ENCODE assay signal across 10 cellular contexts in the genomic region with DNA sequence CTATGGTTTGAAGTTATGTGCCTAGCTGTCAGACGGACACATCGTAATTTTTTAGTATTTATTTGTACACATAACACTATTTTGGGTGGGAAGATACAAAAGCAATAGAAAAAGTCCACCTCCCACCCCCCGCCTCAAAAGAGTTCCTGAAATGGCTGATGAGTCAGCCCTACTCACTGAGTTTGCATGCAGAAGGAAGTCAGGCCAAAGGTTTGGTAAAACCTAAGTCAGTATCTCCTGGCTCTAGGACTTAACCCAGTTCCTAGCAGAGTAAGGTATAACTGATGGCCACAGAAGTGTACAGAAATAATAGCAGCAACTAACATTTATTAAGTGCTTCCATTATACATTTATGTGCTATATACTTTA. TPM values are rescaled to one million over a fixed set of nuclear protein-coding genes. Genes with fewer than 3 reads are reported as not detected.
DNase-seq lines count a peak whose midpoint lies in the region; ATAC-seq lines count a peak whose summit lies in the region.
"Had no signal": no experiment of that assay in that cellular context is flagged by ENCODE, and none has a peak within 500 bp of the region (broad histone marks: within the 10 kb centered on the region; RNA-seq: fewer than 3 reads in every experiment).

No MANE protein-coding gene starts in this region.

- DNase-seq in T-helper 1 cell (no peak), HT1080 (ENCODE audit: low read depth) (peak; percentile 58), right cardiac atrium (no peak)
- DNase-seq in naive thymus-derived CD8-positive, alpha-beta T cell: no peak
- no peak for DNase-seq in activated effector memory CD4-positive, alpha-beta T cell treated with Interleukin-2 at 50 U/mL for 16 hours
- DNase-seq in stimulated activated CD8-positive, alpha-beta memory T cell treated with anti-CD3 and anti-CD28 coated beads, Interleukin-4, amount 100 ng/mL, for 48 hours: no peak

- H3K9me3 ChIP-seq in right cardiac atrium (ENCODE audit: control insufficient read depth, low read length): no peaks in the 10 kb centered on the region
- H3K9me3 ChIP-seq: esophagus muscularis mucosa had no signal

- H3K27me3 ChIP-seq in right cardiac atrium (ENCODE audit: control insufficient read depth, insufficient read depth): no peaks in the 10 kb centered on the region
- H3K27me3 ChIP-seq: esophagus muscularis mucosa had no signal

- peak overlapping the region; percentile 81 for H3K27ac Mint-ChIP-seq in T-helper 1 cell treated with Interleukin-12 subunit alpha and Interleukin-12 subunit beta and Interleukin-4 antibody, amounts not matched to agents 30 μg/mL and 1 μg/mL, for 36 hours
- peak overlapping the region; percentile 24 for H3K27ac Mint-ChIP-seq in activated naive CD8-positive, alpha-beta T cell
- H3K27ac Mint-ChIP-seq in naive thymus-derived CD8-positive, alpha-beta T cell: peak overlapping the region in 5 of 10 donors; percentile 19 to 86 (median 52)

- no peak overlapping the region for H3K4me3 ChIP-seq in right cardiac atrium (ENCODE audit: low read length)
- H3K4me3 ChIP-seq: esophagus muscularis mucosa, SK-N-MC had no signal

- intact Hi-C loops in right cardiac atrium (cut with DNase I): loop anchor here in 2 of 4 donors (10.0 kb wide), 1 partner anchor 120 kb away; a partner anchor contains a TSS

- 84% methylated on average over 3 of the region's 3 CpGs for WGBS in right cardiac atrium

- H3K4me1 ChIP-seq in right cardiac atrium (ENCODE audit: control insufficient read depth, insufficient read depth, low read length): peaks cover 2% of the 10 kb centered on the region

- H3K27ac ChIP-seq in right cardiac atrium (ENCODE audit: low read length): no peak overlapping the region
- H3K27ac ChIP-seq: esophagus muscularis mucosa, SK-N-MC had no signal

- ATAC-seq in naive thymus-derived CD8-positive, alpha-beta T cell: no peak
- ATAC-seq in right cardiac atrium: no peak

- H3K27me3 Mint-ChIP-seq in T-helper 1 cell treated with Interleukin-12 subunit alpha and Interleukin-12 subunit beta and Interleukin-4 antibody, amounts not matched to agents 30 μg/mL and 1 μg/mL, for 36 hours (ENCODE audit: low read depth): no peaks in the 10 kb centered on the region
- no peaks in the 10 kb centered on the region for H3K27me3 Mint-ChIP-seq in activated naive CD8-positive, alpha-beta T cell
- no peaks in the 10 kb centered on the region for H3K27me3 Mint-ChIP-seq in naive thymus-derived CD8-positive, alpha-beta T cell

- H3K4me3 Mint-ChIP-seq in T-helper 1 cell treated with Interleukin-12 subunit alpha and Interleukin-12 subunit beta and Interleukin-4 antibody, amounts not matched to agents 30 μg/mL and 1 μg/mL, for 36 hours: peak overlapping the region; percentile 8
- H3K4me3 Mint-ChIP-seq in activated naive CD8-positive, alpha-beta T cell: peak overlapping the region; percentile 72
- peak overlapping the region in 6 of 10 donors; percentile 8 to 59 (median 26) for H3K4me3 Mint-ChIP-seq in naive thymus-derived CD8-positive, alpha-beta T cell

- H3K4me1 Mint-ChIP-seq in T-helper 1 cell treated with Interleukin-12 subunit alpha and Interleukin-12 subunit beta and Interleukin-4 antibody, amounts not matched to agents 30 μg/mL and 1 μg/mL, for 36 hours (ENCODE audit: low read depth): peaks cover 34% of the 10 kb centered on the region
- H3K4me1 Mint-ChIP-seq in activated naive CD8-positive, alpha-beta T cell (ENCODE audit: low read depth): peaks cover 47% of the 10 kb centered on the region
- peaks cover 22 to 45% (median 42%) of the 10 kb centered on the region in 4 donors for H3K4me1 Mint-ChIP-seq in naive thymus-derived CD8-positive, alpha-beta T cell

- H3K36me3 Mint-ChIP-seq in T-helper 1 cell treated with Interleukin-12 subunit alpha and Interleukin-12 subunit beta and Interleukin-4 antibody, amounts not matched to agents 30 μg/mL and 1 μg/mL, for 36 hours (ENCODE audit: low read depth): peaks cover 5% of the 10 kb centered on the region
- H3K36me3 Mint-ChIP-seq in activated naive CD8-positive, alpha-beta T cell: peaks cover 3% of the 10 kb centered on the region
- no peaks in the 10 kb centered on the region for H3K36me3 Mint-ChIP-seq in naive thymus-derived CD8-positive, alpha-beta T cell

- POLR2A ChIA-PET in naive thymus-derived CD8-positive, alpha-beta T cell (lab: Charles Lee): no interaction called here

- no peaks in the 10 kb centered on the region for H3K9me3 Mint-ChIP-seq in T-helper 1 cell treated with Interleukin-12 subunit alpha and Interleukin-12 subunit beta and Interleukin-4 antibody, amounts not matched to agents 30 μg/mL and 1 μg/mL, for 36 hours
- H3K9me3 Mint-ChIP-seq in activated naive CD8-positive, alpha-beta T cell (ENCODE audit: low read depth): no peaks in the 10 kb centered on the region
- H3K9me3 Mint-ChIP-seq in naive thymus-derived CD8-positive, alpha-beta T cell: no peaks in the 10 kb centered on the region

RNA-seq across cellular contexts. Expression of a gene that starts 2.9 kb away (rescaled TPM):
- 19.9 and 20.1 TPM in 2 replicates for total RNA-seq in HT1080 (2014; rRNA removed; shearing (Covaris generic))
- polyA plus RNA-seq in HT1080 (2015; cell fraction: cytosol; rRNA removed): 19.0 and 27.9 TPM in 2 replicates
- polyA plus RNA-seq in HT1080 (2015; cell fraction: nucleus; rRNA removed): 14.0 and 24.2 TPM in 2 replicates
- total RNA-seq in naive thymus-derived CD8-positive, alpha-beta T cell: 10 to 100 TPM; 21.0 to 23.7 TPM
- polyA plus RNA-seq in naive thymus-derived CD8-positive, alpha-beta T cell: 10 to 100 TPM in 1 of 3 donors, 1 to 10 TPM in 2; 3.5 to 10.4 (median 6.8) TPM
- 10 to 100 TPM; 10.0 to 15.5 (median 10.9) TPM for total RNA-seq in right cardiac atrium
- 5.3 TPM for polyA plus RNA-seq in right cardiac atrium

Comparison
In these comparisons a context has a peak if more than half of its experiments do, and no peak if none do; other contexts are left out.
1. H3K4me3 Mint-ChIP-seq: peak in every context shown above with its lines; median percentile 72 in activated naive CD8-positive, alpha-beta T cell; 26 in naive thymus-derived CD8-positive, alpha-beta T cell; 8 in T-helper 1 cell treated with Interleukin-12 subunit alpha and Interleukin-12 subunit beta and Interleukin-4 antibody, amounts not matched to agents 30 μg/mL and 1 μg/mL, for 36 hours.